9 cellular contexts compared by ENCODE assay signal in genomic region chr13:110907951-110908898, GRCh38. TPM values are rescaled to one million over a fixed set of nuclear protein-coding genes. Genes with fewer than 3 reads are reported as not detected.
DNase-seq lines count a peak whose midpoint lies in the region; ATAC-seq and TF ChIP-seq lines count a peak whose summit lies in the region.
"Had no signal": no experiment of that assay in that cellular context is flagged by ENCODE, and none has a peak within 500 bp of the region (broad histone marks: within the 10 kb centered on the region; RNA-seq: fewer than 3 reads in every experiment).

No MANE protein-coding gene starts in this region.

- TF ChIP-seq CTCF in GM23338 (conservative IDR thresholded peaks at IDR 0.05; ENCODE audit: low read depth in 2 of 2) = no peak
- no peak for TF ChIP-seq CTCF in progenitor cell of endocrine pancreas (IDR thresholded peaks at IDR 0.05; ENCODE audit: unreplicated experiment)

- H3F3A ChIP-seq in GM23338 (replicated peaks; ENCODE audit: low read depth) = peaks cover 12% of the 10 kb centered on the region; the same call in 1 of the 2 replicates

- H3K9me3 ChIP-seq in esophagus (ENCODE audit: control insufficient read depth in 2 of 2, insufficient read depth in 1 of 2, low read depth in 1 of 2, low read length in 1 of 2) = no peaks in the 10 kb centered on the region

- peak; percentile 86 for ATAC-seq in GM23338
- ATAC-seq in HG03378 (IDR thresholded peaks at IDR 0.05; ENCODE audit: unreplicated experiment) = no peak

- H3K36me3 Mint-ChIP-seq in GM23338 (ENCODE audit: low read depth) = peaks cover 76% of the 10 kb centered on the region
- H3K36me3 Mint-ChIP-seq in progenitor cell of endocrine pancreas (ENCODE audit: insufficient read depth) = peaks cover 20% of the 10 kb centered on the region

- H3K4me3 ChIP-seq in GM23338 = peak overlapping the region; percentile 21
- no peak overlapping the region for H3K4me3 ChIP-seq in esophagus (ENCODE audit: low read depth in 1 of 2, low read length in 2 of 2)

- H3K4me3 Mint-ChIP-seq in GM23338 (peak overlapping the region; percentile 58), progenitor cell of endocrine pancreas (ENCODE audit: low read depth) (peak overlapping the region; percentile 22)

- no peaks in the 10 kb centered on the region for H3K27me3 ChIP-seq in GM23338 (ENCODE audit: insufficient read depth)
- no peaks in the 10 kb centered on the region for H3K27me3 ChIP-seq in esophagus (ENCODE audit: control insufficient read depth in 1 of 2, insufficient read depth in 2 of 2, low read length in 2 of 2)

- H3K4me1 ChIP-seq in GM23338 (ENCODE audit: insufficient read depth) (peaks cover 58% of the 10 kb centered on the region), esophagus (ENCODE audit: control insufficient read depth in 2 of 2, insufficient read depth in 2 of 2, low read length in 1 of 2) (peaks cover 3 to 4% of the 10 kb centered on the region in 2 donors)

- peaks cover 41% of the 10 kb centered on the region for H4K20me1 ChIP-seq in GM23338 (replicated peaks; ENCODE audit: insufficient read depth)

- peaks cover 98% of the 10 kb centered on the region for H3K79me2 ChIP-seq in GM23338 (replicated peaks; ENCODE audit: insufficient read depth)

- H3K27ac Mint-ChIP-seq in GM23338 = peak overlapping the region; percentile 98
- H3K27ac Mint-ChIP-seq in progenitor cell of endocrine pancreas = peak overlapping the region; percentile 89

- WGBS in esophagus, 2 donors = 31 to 35% methylated on average over 9 of the region's 9 CpGs

- H3K27me3 Mint-ChIP-seq in GM23338 (ENCODE audit: insufficient read depth, low read depth, poor library complexity) (no peaks in the 10 kb centered on the region), progenitor cell of endocrine pancreas (no peaks in the 10 kb centered on the region)

- H3K9me2 ChIP-seq in GM23338 (ENCODE audit: insufficient read depth) = no peaks in the 10 kb centered on the region

- peak overlapping the region; percentile 91 for H3K4me2 ChIP-seq in GM23338

- peaks cover 69% of the 10 kb centered on the region for H3K4me1 Mint-ChIP-seq in GM23338
- H3K4me1 Mint-ChIP-seq in progenitor cell of endocrine pancreas (ENCODE audit: low read depth) = peaks cover 56% of the 10 kb centered on the region

- H3K27ac ChIP-seq in GM23338 (ENCODE audit: low read depth) = peak overlapping the region; percentile 97
- H3K27ac ChIP-seq in esophagus (ENCODE audit: low read depth in 2 of 2, low read length in 1 of 2) = peak overlapping the region; percentile 27 to 65

- H3K36me3 ChIP-seq in GM23338 (ENCODE audit: insufficient read depth) (peaks cover 25% of the 10 kb centered on the region; the same call in 1 of the 2 replicates), esophagus (ENCODE audit: control insufficient read depth in 2 of 2, insufficient read depth in 2 of 2, low read length in 1 of 2) (peaks cover 2 to 4% of the 10 kb centered on the region in 2 donors)

- peak; percentile 90 for DNase-seq in GM23338 (ENCODE audit: low spot score)
- DNase-seq in NCI-H2196 treated with DMSO at 0.1 percent for 48 hours (lab: John Stamatoyannopoulos, UW; ENCODE audit: unreplicated experiment) = peak; percentile 38
- DNase-seq in progenitor cell of endocrine pancreas (ENCODE audit: low spot score, unreplicated experiment) = no peak
- DNase-seq in activated effector memory CD4-positive, alpha-beta T cell treated with Interleukin-2 at 50 U/mL for 16 hours = no peak
- DNase-seq in superior temporal gyrus (ENCODE audit: extremely low spot score) = no peak
- DNase-seq in CD1c-positive myeloid dendritic cell (ENCODE audit: extremely low spot score) = no peak
- DNase-seq: stimulated activated naive CD4-positive, alpha-beta T cell treated with Interleukin-2 at 50 U/mL for 16 hours had no signal

- no peak overlapping the region for H2AFZ ChIP-seq in GM23338

- H3K9me3 Mint-ChIP-seq in GM23338 (no peaks in the 10 kb centered on the region; the same call in 2 of the 3 replicates), progenitor cell of endocrine pancreas (ENCODE audit: low read depth) (no peaks in the 10 kb centered on the region)

TF ChIP-seq in GM23338, 12 proteins besides CTCF, POLR2A, EP300 and RAD21:
- no peak for TF ChIP-seq ZNF114 (CRISPR knock-in tag; IDR thresholded peaks at IDR 0.05)
- no peak for TF ChIP-seq ZNF462 (CRISPR knock-in tag; IDR thresholded peaks at IDR 0.05)
- no peak for TF ChIP-seq STAT1 (IDR thresholded peaks at IDR 0.05; ENCODE audit: unreplicated experiment)
- no peak for TF ChIP-seq EZH2phosphoT487 (IDR thresholded peaks at IDR 0.05; ENCODE audit: unreplicated experiment)
- peak; percentile 18; the same call in 1 of the 2 replicates for TF ChIP-seq NANOG (IDR thresholded peaks at IDR 0.05; ENCODE audit: borderline replicate concordance)
- no peak for TF ChIP-seq ETS1 (IDR thresholded peaks at IDR 0.05)
- no peak for TF ChIP-seq CREB1 (CRISPR knock-in tag; IDR thresholded peaks at IDR 0.05; ENCODE audit: low read depth)

RNA-seq across cellular contexts. Expression of gene ANKRD10, which starts 6.6 kb away (rescaled TPM):
- 224 and 250 TPM in 2 replicates for total RNA-seq in GM23338 (2014; rRNA removed; shearing (Covaris generic))
- 210 and 277 TPM in 2 replicates for polyA plus RNA-seq in GM23338 (2016; fragmentation: Nextera tagmentation; extraction: Ambion mirVana)
- 10 to 100 TPM; 19.7 to 34.4 TPM for polyA plus RNA-seq in esophagus
- 228 and 235 TPM in 2 replicates for total RNA-seq in progenitor cell of endocrine pancreas

Comparison
In these comparisons a context has a peak if more than half of its experiments do, and no peak if none do; other contexts are left out.
1. DNase-seq: peak in GM23338 (single experiment) and NCI-H2196 treated with DMSO at 0.1 percent for 48 hours (single experiment); none in progenitor cell of endocrine pancreas (single experiment), activated effector memory CD4-positive, alpha-beta T cell treated with Interleukin-2 at 50 U/mL for 16 hours (single experiment), superior temporal gyrus (single experiment) and CD1c-positive myeloid dendritic cell (single experiment).